1 cellular context compared by ENCODE assay signal in the genomic region with DNA sequence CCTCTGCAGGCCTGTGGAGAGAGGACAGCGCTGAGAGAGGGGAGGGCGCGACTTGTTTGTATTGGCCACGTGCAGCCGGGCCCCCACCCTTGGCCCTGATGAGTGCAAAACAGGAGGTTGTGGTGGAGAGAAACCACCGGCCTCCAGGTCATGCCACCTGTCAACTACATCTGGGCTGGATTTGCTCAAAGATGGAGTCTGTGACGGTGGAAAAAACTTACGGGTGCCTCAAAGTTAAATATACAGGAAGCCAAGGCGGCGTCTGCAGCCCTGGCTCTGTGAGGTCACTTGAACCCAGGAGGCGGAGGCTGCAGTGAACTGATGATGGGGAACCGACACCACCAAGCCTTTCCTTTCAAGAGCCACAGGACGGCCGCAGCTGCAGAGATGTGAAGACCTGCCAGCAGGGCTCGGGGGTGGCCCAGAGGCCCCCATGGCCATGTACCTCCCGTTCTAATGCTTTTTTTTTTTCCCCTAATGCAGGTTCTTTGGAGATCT.
TF ChIP-seq lines count a peak whose summit lies in the region.

No MANE protein-coding gene starts in this region.

TF ChIP-seq in HepG2, 621 proteins besides CTCF, POLR2A, EP300 and RAD21 (continued from another document):
- TF ChIP-seq AKNA (CRISPR knock-in tag; IDR thresholded peaks at IDR 0.05; ENCODE audit: borderline replicate concordance) (no peak), SAP130 (CRISPR knock-in tag; IDR thresholded peaks at IDR 0.05; ENCODE audit: low read depth) (0 out of 2 replicates have a peak, but pooled peaks have one; percentile 7), BHLHE40 (IDR thresholded peaks at IDR 0.05; ENCODE audit: low read length) (0 out of 2 replicates have a peak, but pooled peaks have one; percentile 29)
- TF ChIP-seq, protein P1, sequence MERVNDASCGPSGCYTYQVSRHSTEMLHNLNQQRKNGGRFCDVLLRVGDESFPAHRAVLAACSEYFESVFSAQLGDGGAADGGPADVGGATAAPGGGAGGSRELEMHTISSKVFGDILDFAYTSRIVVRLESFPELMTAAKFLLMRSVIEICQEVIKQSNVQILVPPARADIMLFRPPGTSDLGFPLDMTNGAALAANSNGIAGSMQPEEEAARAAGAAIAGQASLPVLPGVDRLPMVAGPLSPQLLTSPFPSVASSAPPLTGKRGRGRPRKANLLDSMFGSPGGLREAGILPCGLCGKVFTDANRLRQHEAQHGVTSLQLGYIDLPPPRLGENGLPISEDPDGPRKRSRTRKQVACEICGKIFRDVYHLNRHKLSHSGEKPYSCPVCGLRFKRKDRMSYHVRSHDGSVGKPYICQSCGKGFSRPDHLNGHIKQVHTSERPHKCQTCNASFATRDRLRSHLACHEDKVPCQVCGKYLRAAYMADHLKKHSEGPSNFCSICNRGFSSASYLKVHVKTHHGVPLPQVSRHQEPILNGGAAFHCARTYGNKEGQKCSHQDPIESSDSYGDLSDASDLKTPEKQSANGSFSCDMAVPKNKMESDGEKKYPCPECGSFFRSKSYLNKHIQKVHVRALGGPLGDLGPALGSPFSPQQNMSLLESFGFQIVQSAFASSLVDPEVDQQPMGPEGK (CRISPR knock-in tag; IDR thresholded peaks at IDR 0.05), result peak; percentile 77
